ENCODE assay signal across 14 cellular contexts in the genomic region with DNA sequence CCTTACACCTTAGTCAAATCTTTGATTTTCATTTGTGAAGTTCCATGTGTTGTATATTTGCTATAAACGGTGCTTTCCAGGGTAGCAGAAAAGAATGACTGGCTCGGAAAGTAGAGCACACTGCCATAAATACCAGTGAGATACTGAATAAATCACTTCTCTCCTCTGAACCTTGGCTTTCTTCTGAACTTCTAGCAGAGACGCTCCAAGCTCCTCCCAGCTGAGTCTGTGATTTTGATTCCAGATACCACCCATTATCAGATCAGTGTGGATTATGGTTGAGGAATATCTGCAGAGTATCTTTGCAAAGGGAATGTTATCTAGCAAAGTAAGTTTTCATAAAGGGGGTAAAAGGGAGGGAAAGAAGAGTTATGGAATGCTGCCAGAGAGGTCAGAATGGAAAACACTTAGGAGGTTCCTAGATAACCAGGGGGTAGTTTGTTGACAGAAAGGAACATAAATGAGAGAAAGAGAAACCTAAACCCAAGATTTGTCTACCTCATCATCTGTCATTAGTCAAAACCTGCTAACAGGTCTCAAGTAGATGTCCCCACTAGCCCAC.
DNase-seq lines count a peak whose midpoint lies in the region; ATAC-seq, FAIRE-seq and TF ChIP-seq lines count a peak whose summit lies in the region.
"Had no signal": no experiment of that assay in that cellular context is flagged by ENCODE, and none has a peak within 500 bp of the region (broad histone marks: within the 10 kb centered on the region; RNA-seq: fewer than 3 reads in every experiment).

No MANE protein-coding gene starts in this region.

- no peak overlapping the region for H2AFZ ChIP-seq in astrocyte (ENCODE audit: low read depth, low read length)

- intact Hi-C loops in thyroid gland (cut with DNase I) = no loop called here

- H3K27me3 Mint-ChIP-seq in astrocyte (ENCODE audit: low read depth, unreplicated experiment) (no peaks in the 10 kb centered on the region), mesothelial cell of epicardium (ENCODE audit: low read depth) (no peaks in the 10 kb centered on the region)

- peaks cover 46% of the 10 kb centered on the region for H3K79me2 ChIP-seq in astrocyte (ENCODE audit: insufficient read depth, low read length)

- no peak for FAIRE-seq in astrocyte (lab: Jason Lieb, UNC)

- no peak overlapping the region for H3K4me3 ChIP-seq in astrocyte (ENCODE audit: insufficient read depth, low read depth, low read length)
- no peak overlapping the region for H3K4me3 ChIP-seq in thyroid gland (replicated peaks in 1 of 3)

- DNase-seq in G401 (ENCODE audit: low spot score) = peak; percentile 8
- no peak for DNase-seq in astrocyte (ENCODE audit: low read depth)
- no peak for DNase-seq in mesothelial cell of epicardium (ENCODE audit: low spot score in 2 of 2, unreplicated experiment in 2 of 2)
- DNase-seq in thyroid gland = peak in 1 of 2 donors; percentile 39
- no peak for DNase-seq in left lobe of liver (ENCODE audit: low spot score)
- no peak for DNase-seq in DMS79 (lab: John Stamatoyannopoulos, UW)
- DNase-seq: CD8-positive, alpha-beta T cell; EL; H7; MM.1S; NCI-H1105; NCI-H1694 treated with DMSO at 0.1 percent for 48 hours; NCI-H748 treated with DMSO at 0.1 percent for 48 hours had no signal

- WGBS in thyroid gland, 2 donors = 25 to 39% methylated on average over 3 of the region's 3 CpGs

- no peak overlapping the region for H3K27ac ChIP-seq in astrocyte (ENCODE audit: low read depth, low read length)
- H3K27ac ChIP-seq in thyroid gland = peak overlapping the region in 2 of 3 donors; percentile 7 to 30

- TF ChIP-seq POLR2A in thyroid gland (IDR thresholded peaks at IDR 0.05) = no peak

- H3K27me3 ChIP-seq in astrocyte (ENCODE audit: insufficient read depth, low read length) (no peaks in the 10 kb centered on the region), thyroid gland (no peaks in the 10 kb centered on the region)

- peaks cover 56% of the 10 kb centered on the region for H4K20me1 ChIP-seq in astrocyte (ENCODE audit: insufficient read depth, low read length)

- H3K36me3 ChIP-seq in astrocyte (ENCODE audit: insufficient read depth, low read length) (no peaks in the 10 kb centered on the region), thyroid gland (no peaks in the 10 kb centered on the region)

- H3K4me1 Mint-ChIP-seq in astrocyte (ENCODE audit: low read depth, unreplicated experiment) (peaks cover 4% of the 10 kb centered on the region), mesothelial cell of epicardium (peaks cover 6% of the 10 kb centered on the region)

- no peak overlapping the region for H3K4me3 Mint-ChIP-seq in astrocyte (ENCODE audit: unreplicated experiment)
- no peak overlapping the region for H3K4me3 Mint-ChIP-seq in mesothelial cell of epicardium
- H3K4me3 Mint-ChIP-seq: CD8-positive, alpha-beta T cell had no signal

- H3K9me3 Mint-ChIP-seq in astrocyte (ENCODE audit: unreplicated experiment) = peaks cover 4% of the 10 kb centered on the region
- H3K9me3 Mint-ChIP-seq in mesothelial cell of epicardium = peaks cover 25% of the 10 kb centered on the region

- H3K27ac Mint-ChIP-seq in astrocyte (ENCODE audit: unreplicated experiment) (peak overlapping the region; percentile 5), mesothelial cell of epicardium (peak overlapping the region; percentile 49)
- H3K27ac Mint-ChIP-seq: CD8-positive, alpha-beta T cell had no signal

- no peaks in the 10 kb centered on the region for H3K4me1 ChIP-seq in astrocyte (ENCODE audit: insufficient read depth, low read length)
- H3K4me1 ChIP-seq in thyroid gland = peaks cover 3 to 19% of the 10 kb centered on the region in 2 donors

- H3K4me2 ChIP-seq in astrocyte (ENCODE audit: low read length) = no peak overlapping the region

- ATAC-seq in GM18858 (IDR thresholded peaks at IDR 0.05; ENCODE audit: unreplicated experiment) (no peak), left lobe of liver (no peak)
- ATAC-seq: CD8-positive, alpha-beta T cell had no signal

- no peaks in the 10 kb centered on the region for H3K9me3 ChIP-seq in astrocyte (ENCODE audit: insufficient read depth, low read depth, low read length)
- no peaks in the 10 kb centered on the region for H3K9me3 ChIP-seq in thyroid gland

- in situ Hi-C loops in G401 (cut with HindIII; ENCODE audit: low sequenced_read_pairs) = no loop called here

- no peak overlapping the region for H3K9ac ChIP-seq in astrocyte (ENCODE audit: low read length)

- H3K36me3 Mint-ChIP-seq in astrocyte (ENCODE audit: low read depth, unreplicated experiment) (peaks cover 41% of the 10 kb centered on the region), mesothelial cell of epicardium (peaks cover 46% of the 10 kb centered on the region)
- H3K36me3 Mint-ChIP-seq: CD8-positive, alpha-beta T cell had no signal

- TF ChIP-seq CTCF in astrocyte (IDR thresholded peaks at IDR 0.05; ENCODE audit: insufficient read depth, low read depth, low read length) (no peak), mesothelial cell of epicardium (IDR thresholded peaks at IDR 0.05; ENCODE audit: unreplicated experiment) (no peak), thyroid gland (IDR thresholded peaks at IDR 0.05) (no peak)
